In the genomic region with DNA sequence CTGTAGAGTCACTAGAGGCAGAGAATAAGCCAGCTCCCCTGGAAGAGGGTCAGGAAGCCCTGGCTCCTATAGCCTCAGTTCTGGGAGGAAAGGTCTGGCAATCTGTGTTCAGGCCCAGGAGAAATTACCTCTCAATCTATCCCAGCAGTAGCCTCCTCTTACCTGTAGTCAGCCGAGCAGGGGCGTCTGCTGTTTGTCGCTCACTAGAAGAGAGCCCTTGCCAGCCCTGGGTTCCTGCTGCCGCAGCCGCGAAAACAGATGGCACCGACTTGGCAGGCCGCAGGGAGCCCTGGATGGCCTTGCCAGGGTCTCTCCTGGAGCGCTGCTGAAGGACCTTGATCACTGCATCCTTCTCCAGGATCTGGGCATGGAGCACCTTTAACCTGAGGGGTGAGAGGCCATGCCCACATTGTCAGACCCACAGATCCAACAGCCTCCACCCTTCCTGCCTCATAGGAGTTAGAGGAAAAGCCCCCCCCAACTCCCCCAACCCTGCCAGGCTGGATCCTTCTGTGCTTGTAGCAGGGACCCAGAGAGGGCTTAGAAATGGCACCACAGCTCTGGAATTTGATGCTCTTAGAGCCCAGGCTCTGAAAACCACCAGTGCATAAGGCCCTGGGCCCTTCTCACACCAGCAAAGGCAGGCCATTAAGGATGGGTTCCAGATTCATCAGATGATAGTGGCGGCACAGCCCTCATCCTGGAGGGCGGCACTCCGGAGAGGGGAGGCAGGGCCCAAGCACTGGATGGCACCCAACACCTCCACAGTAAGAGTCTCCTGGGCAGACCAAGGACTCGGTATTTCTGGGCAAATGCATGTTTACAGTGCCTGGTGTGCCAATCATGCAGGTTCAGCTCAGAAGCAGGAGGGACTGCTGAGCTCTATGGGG, we compare ENCODE assay signal across 13 cellular contexts. TPM values are rescaled to one million over a fixed set of nuclear protein-coding genes. Genes with fewer than 3 reads are reported as not detected.
DNase-seq lines count a peak whose midpoint lies in the region; ATAC-seq and TF ChIP-seq lines count a peak whose summit lies in the region.
"Had no signal": no experiment of that assay in that cellular context is flagged by ENCODE, and none has a peak within 500 bp of the region (broad histone marks: within the 10 kb centered on the region; RNA-seq: fewer than 3 reads in every experiment).

No MANE protein-coding gene starts in this region.

- peaks cover 95% of the 10 kb centered on the region for H3K36me3 ChIP-seq in lower lobe of right lung
- H3K36me3 ChIP-seq in OCI-LY7 (ENCODE audit: insufficient read depth, low read length), result no peaks in the 10 kb centered on the region

- peaks cover 7% of the 10 kb centered on the region for H3K27me3 ChIP-seq in lower lobe of right lung (ENCODE audit: low read depth)

- no TSS peak for BruUV-seq in OCI-LY7 (replicated peaks; lab: Mats Ljungman, UMichigan)

- no peak for ATAC-seq in lower lobe of right lung
- ATAC-seq in GM18907 (IDR thresholded peaks at IDR 0.05; ENCODE audit: unreplicated experiment), result no peak

- no peak overlapping the region for H3K4me2 ChIP-seq in OCI-LY7 (ENCODE audit: low read length)

- H3K4me3 ChIP-seq in lower lobe of right lung (no peak overlapping the region), OCI-LY7 (ENCODE audit: low read depth, low read length, poor library complexity, severe bottlenecking) (no peak overlapping the region)

- DNase-seq in HFFc6, result peak; percentile 15
- DNase-seq in chondrocyte (ENCODE audit: low spot score), result peak; percentile 86
- DNase-seq in lower lobe of right lung, result peak; percentile 41
- DNase-seq in substantia nigra (lab: John Stamatoyannopoulos, UW), result peak in 3 of 49 donors; percentile 17 to 48 (median 48)
- no peak for DNase-seq in NCI-H510A treated with DMSO at 0.1 percent for 48 hours (lab: John Stamatoyannopoulos, UW)
- no peak for DNase-seq in OCI-LY7 (ENCODE audit: low spot score)
- no peak for DNase-seq in activated T-helper 1 cell treated with anti-CD3 and anti-CD28 coated beads, Interleukin-12 subunit alpha, Interleukin-12 subunit beta, Interleukin-2, Interleukin-4 antibody, amounts not matched to agents 30 ng/mL and 10 ng/mL and 1 ng/mL, durations not matched to agents 14 hours and 24 hours and 36 hours (ENCODE audit: low spot score)
- DNase-seq: activated CD4-positive, alpha-beta T cell treated with anti-CD3 and anti-CD28 coated beads for 4 hours; activated naive CD8-positive, alpha-beta T cell treated with anti-CD3 and anti-CD28 coated beads, Interleukin-2, amount 10 ng/mL, durations not matched to agents 7 days and 5 days; DMS153; stimulated activated CD4-positive, alpha-beta T cell treated with anti-CD3 and anti-CD28 coated beads, Interleukin-2, amount 100 ng/mL, for 24 hours had no signal

- H3K4me3 Mint-ChIP-seq in HFFc6 (peak overlapping the region; percentile 77), chondrocyte (ENCODE audit: unreplicated experiment) (peak overlapping the region; percentile 35)
- no peak overlapping the region for H3K4me3 Mint-ChIP-seq in activated T-helper 1 cell treated with anti-CD3 and anti-CD28 coated beads, Interleukin-12 subunit alpha, Interleukin-12 subunit beta, Interleukin-2, Interleukin-4 antibody, amounts not matched to agents 30 ng/mL and 10 ng/mL and 1 ng/mL, durations not matched to agents 14 hours and 24 hours and 36 hours
- H3K4me3 Mint-ChIP-seq: activated naive CD8-positive, alpha-beta T cell treated with anti-CD3 and anti-CD28 coated beads, Interleukin-2, amount 10 ng/mL, durations not matched to agents 7 days and 5 days had no signal

- TF ChIP-seq CTCF in HFFc6 (IDR thresholded peaks at IDR 0.05) (no peak), chondrocyte (IDR thresholded peaks at IDR 0.05) (no peak), lower lobe of right lung (IDR thresholded peaks at IDR 0.05) (no peak), OCI-LY7 (conservative IDR thresholded peaks at IDR 0.05; ENCODE audit: low read length) (no peak)

- H3K4me1 ChIP-seq in lower lobe of right lung (peaks cover 99% of the 10 kb centered on the region), OCI-LY7 (ENCODE audit: insufficient read depth, low read length, poor library complexity, severe bottlenecking) (peaks cover 6% of the 10 kb centered on the region)

- H3K4me1 Mint-ChIP-seq in HFFc6 (ENCODE audit: low read depth) (peaks cover 93% of the 10 kb centered on the region), chondrocyte (ENCODE audit: low read depth) (peaks cover 95% of the 10 kb centered on the region)
- peaks cover 2% of the 10 kb centered on the region for H3K4me1 Mint-ChIP-seq in activated T-helper 1 cell treated with anti-CD3 and anti-CD28 coated beads, Interleukin-12 subunit alpha, Interleukin-12 subunit beta, Interleukin-2, Interleukin-4 antibody, amounts not matched to agents 30 ng/mL and 10 ng/mL and 1 ng/mL, durations not matched to agents 14 hours and 24 hours and 36 hours (ENCODE audit: low read depth)

- intact Hi-C loops in lower lobe of right lung (cut with DNase I) (loop anchor here (10.0 kb wide), 1 partner anchor 45 kb away; no protein-coding TSS in a partner anchor), OCI-LY7 (cut with micrococcal nuclease; ENCODE audit: unreplicated experiment) (no loop called here)
- intact Hi-C loops in activated T-helper 1 cell treated with anti-CD3 and anti-CD28 coated beads, Interleukin-12 subunit alpha, Interleukin-12 subunit beta, Interleukin-2, Interleukin-4 antibody, amounts not matched to agents 30 ng/mL and 10 ng/mL and 1 ng/mL, durations not matched to agents 14 hours and 24 hours and 36 hours (cut with micrococcal nuclease), result no loop called here

- CTCF ChIA-PET in OCI-LY7 (lab: Charles Lee; ENCODE audit: unreplicated experiment), result no interaction called here

- H3K36me3 Mint-ChIP-seq in HFFc6 (ENCODE audit: low read depth) (peaks cover 73% of the 10 kb centered on the region), chondrocyte (ENCODE audit: low read depth) (peaks cover 59% of the 10 kb centered on the region)
- no peaks in the 10 kb centered on the region for H3K36me3 Mint-ChIP-seq in activated T-helper 1 cell treated with anti-CD3 and anti-CD28 coated beads, Interleukin-12 subunit alpha, Interleukin-12 subunit beta, Interleukin-2, Interleukin-4 antibody, amounts not matched to agents 30 ng/mL and 10 ng/mL and 1 ng/mL, durations not matched to agents 14 hours and 24 hours and 36 hours (ENCODE audit: low read depth)
- H3K36me3 Mint-ChIP-seq: activated naive CD8-positive, alpha-beta T cell treated with anti-CD3 and anti-CD28 coated beads, Interleukin-2, amount 10 ng/mL, durations not matched to agents 7 days and 5 days had no signal

- H3K9me3 Mint-ChIP-seq in HFFc6 (peaks cover 18% of the 10 kb centered on the region; the same call in 1 of the 2 replicates), chondrocyte (ENCODE audit: low read depth) (no peaks in the 10 kb centered on the region)
- H3K9me3 Mint-ChIP-seq in activated T-helper 1 cell treated with anti-CD3 and anti-CD28 coated beads, Interleukin-12 subunit alpha, Interleukin-12 subunit beta, Interleukin-2, Interleukin-4 antibody, amounts not matched to agents 30 ng/mL and 10 ng/mL and 1 ng/mL, durations not matched to agents 14 hours and 24 hours and 36 hours, result no peaks in the 10 kb centered on the region
- H3K9me3 Mint-ChIP-seq: activated naive CD8-positive, alpha-beta T cell treated with anti-CD3 and anti-CD28 coated beads, Interleukin-2, amount 10 ng/mL, durations not matched to agents 7 days and 5 days had no signal

- H3K27ac Mint-ChIP-seq in HFFc6 (peak overlapping the region; percentile 96), chondrocyte (ENCODE audit: unreplicated experiment) (peak overlapping the region; percentile 96)
- no peak overlapping the region for H3K27ac Mint-ChIP-seq in activated T-helper 1 cell treated with anti-CD3 and anti-CD28 coated beads, Interleukin-12 subunit alpha, Interleukin-12 subunit beta, Interleukin-2, Interleukin-4 antibody, amounts not matched to agents 30 ng/mL and 10 ng/mL and 1 ng/mL, durations not matched to agents 14 hours and 24 hours and 36 hours
- H3K27ac Mint-ChIP-seq: activated naive CD8-positive, alpha-beta T cell treated with anti-CD3 and anti-CD28 coated beads, Interleukin-2, amount 10 ng/mL, durations not matched to agents 7 days and 5 days had no signal

- H3K79me2 ChIP-seq in OCI-LY7 (ENCODE audit: insufficient read depth, low read depth, low read length), result no peaks in the 10 kb centered on the region

- H3K27ac ChIP-seq in lower lobe of right lung (peak overlapping the region; percentile 86), substantia nigra (ENCODE audit: low read depth, low read length, poor library complexity, severe bottlenecking) (peak overlapping the region; percentile 100), OCI-LY7 (ENCODE audit: low read depth, low read length, poor library complexity, severe bottlenecking) (no peak overlapping the region)
- H3K27ac ChIP-seq: HL-60 had no signal

- POLR2A ChIA-PET in OCI-LY7 (lab: Charles Lee), result no interaction called here

- H3K9me3 ChIP-seq in lower lobe of right lung (no peaks in the 10 kb centered on the region), OCI-LY7 (ENCODE audit: low read length) (no peaks in the 10 kb centered on the region)

- no peak overlapping the region for H2AFZ ChIP-seq in OCI-LY7 (ENCODE audit: low read length)

- H3K27me3 Mint-ChIP-seq in HFFc6 (ENCODE audit: insufficient read depth) (peaks cover 85% of the 10 kb centered on the region), chondrocyte (ENCODE audit: low read depth) (no peaks in the 10 kb centered on the region)
- peaks cover 16% of the 10 kb centered on the region for H3K27me3 Mint-ChIP-seq in activated T-helper 1 cell treated with anti-CD3 and anti-CD28 coated beads, Interleukin-12 subunit alpha, Interleukin-12 subunit beta, Interleukin-2, Interleukin-4 antibody, amounts not matched to agents 30 ng/mL and 10 ng/mL and 1 ng/mL, durations not matched to agents 14 hours and 24 hours and 36 hours (ENCODE audit: insufficient read depth)

- H4K20me1 ChIP-seq in OCI-LY7 (ENCODE audit: insufficient read depth, low read length), result no peaks in the 10 kb centered on the region

- no peaks in the 10 kb centered on the region for H3K9me2 ChIP-seq in OCI-LY7 (ENCODE audit: insufficient read depth, low read length)

RNA-seq across cellular contexts. Expression of gene AMOTL2, which starts 14.9 kb away (rescaled TPM):
- 100 to 1,000 TPM; 244 to 311 (median 274) TPM for total RNA-seq in HFFc6 (2021; fragmentation: NEBNext Ultra II Directional; extraction: Animal tissue kit (Norgen Biotek cat#: 25700))
- 145 to 259 TPM (median 256 TPM) in 3 replicates for total RNA-seq in chondrocyte
- 77.8 TPM for total RNA-seq in lower lobe of right lung
- total RNA-seq in OCI-LY7 (2014; rRNA removed; shearing (Covaris generic)), result not detected in 2 replicates
- not detected in 2 replicates for total RNA-seq in OCI-LY7 (2022)
- not detected in 2 replicates for total RNA-seq in activated T-helper 1 cell treated with anti-CD3 and anti-CD28 coated beads, Interleukin-12 subunit alpha, Interleukin-12 subunit beta, Interleukin-2, Interleukin-4 antibody, amounts not matched to agents 30 ng/mL and 10 ng/mL and 1 ng/mL, durations not matched to agents 14 hours and 24 hours and 36 hours
- total RNA-seq: activated naive CD8-positive, alpha-beta T cell treated with anti-CD3 and anti-CD28 coated beads, Interleukin-2, amount 10 ng/mL, durations not matched to agents 7 days and 5 days had no signal

Comparison
In these comparisons a context has a peak if more than half of its experiments do, and no peak if none do; other contexts are left out.
1. DNase-seq: peak in HFFc6 (single experiment), chondrocyte (single experiment) and lower lobe of right lung (single experiment); none in NCI-H510A treated with DMSO at 0.1 percent for 48 hours (single experiment), OCI-LY7 (single experiment) and activated T-helper 1 cell treated with anti-CD3 and anti-CD28 coated beads, Interleukin-12 subunit alpha, Interleukin-12 subunit beta, Interleukin-2, Interleukin-4 antibody, amounts not matched to agents 30 ng/mL and 10 ng/mL and 1 ng/mL, durations not matched to agents 14 hours and 24 hours and 36 hours (single experiment).
2. RNA of gene AMOTL2, which starts 14.9 kb away (total RNA-seq): 244 to 311 TPM in HFFc6, 145 to 259 TPM in chondrocyte and 77.8 TPM in lower lobe of right lung (single experiment); not detected in OCI-LY7 and not detected in activated T-helper 1 cell treated with anti-CD3 and anti-CD28 coated beads, Interleukin-12 subunit alpha, Interleukin-12 subunit beta, Interleukin-2, Interleukin-4 antibody, amounts not matched to agents 30 ng/mL and 10 ng/mL and 1 ng/mL, durations not matched to agents 14 hours and 24 hours and 36 hours; every median in the first group is over 10 times any median in the second.